Comparison of ENCODE assay signal across 2 cellular contexts in genomic region chr18:45997689-45998088, GRCh38.
TF ChIP-seq lines count a peak whose summit lies in the region.

No MANE protein-coding gene starts in this region.

TF ChIP-seq in K562, 482 proteins besides CTCF, POLR2A, EP300 and RAD21 (continued from another document):
- TF ChIP-seq ZNF639 (CRISPR knock-in tag; conservative IDR thresholded peaks at IDR 0.05 in 1 of 2, IDR thresholded peaks at IDR 0.05 in 1 of 2): no peak
- TF ChIP-seq NCOA4 (IDR thresholded peaks at IDR 0.05; ENCODE audit: partially characterized antibody): no peak
- no peak for TF ChIP-seq HDAC3 (IDR thresholded peaks at IDR 0.05; ENCODE audit: borderline replicate concordance, partially characterized antibody)
- TF ChIP-seq ZNF212 (CRISPR knock-in tag; IDR thresholded peaks at IDR 0.05): no peak

TF ChIP-seq in SK-N-SH treated with all-trans-retinoic acid at 6 μM for 48 hours, 23 proteins besides CTCF, POLR2A, EP300 and RAD21 (continued from another document):
- no peak for TF ChIP-seq POU6F1 (CRISPR knock-in tag; IDR thresholded peaks at IDR 0.05; ENCODE audit: borderline replicate concordance, low read depth)
